Comparison of ENCODE assay signal across 2 cellular contexts in the genomic region with DNA sequence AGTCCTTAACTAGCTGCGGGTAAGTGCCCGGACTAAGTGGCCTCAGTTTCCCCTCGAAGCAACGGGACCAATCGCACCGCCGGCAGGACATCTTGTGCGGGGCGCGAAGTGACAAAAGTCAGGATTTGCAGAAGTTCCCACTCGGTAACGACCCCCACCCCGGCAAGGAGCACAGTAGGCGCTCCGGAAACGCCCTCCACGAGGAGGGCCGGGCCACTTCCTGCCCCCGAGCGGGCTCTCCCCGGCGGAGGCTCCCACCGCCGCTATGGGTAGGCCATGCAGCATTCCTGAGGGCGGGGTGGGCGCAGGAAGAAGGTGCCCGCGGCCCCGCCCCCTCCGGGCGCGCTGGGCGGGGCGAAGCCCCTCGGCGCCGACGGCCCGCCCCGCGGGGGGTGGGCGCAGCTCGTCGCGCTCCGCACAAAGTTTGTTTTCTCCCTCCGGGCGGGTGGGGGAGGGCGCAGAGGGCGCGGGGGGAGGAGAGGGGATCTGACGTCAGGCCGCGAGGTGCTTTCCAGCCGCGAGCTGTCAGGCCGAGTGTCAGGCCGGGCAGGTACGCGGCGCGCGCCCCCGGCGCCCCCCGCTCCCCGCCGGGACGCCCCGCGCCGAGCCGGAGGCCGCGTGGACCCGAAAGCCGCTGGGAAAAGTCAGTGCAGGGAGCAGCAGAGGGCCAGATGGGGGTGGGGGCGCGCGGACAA.
TF ChIP-seq lines count a peak whose summit lies in the region.

TSS of gene TGIF2 (plus strand) at position 495 of the 695 bp plus-strand sequence. CDS start 5,178 bp downstream, outside the sequence.

TF ChIP-seq in HCT116, 20 proteins besides CTCF, POLR2A, EP300 and RAD21:
- peak; percentile 35; the same call in 1 of the 2 replicates for TF ChIP-seq POLR2AphosphoS5 (IDR thresholded peaks at IDR 0.05; ENCODE audit: low read depth, low read length)
- no peak for TF ChIP-seq ELF1 (IDR thresholded peaks at IDR 0.05; ENCODE audit: borderline replicate concordance, low read depth)
- TF ChIP-seq, protein P1, sequence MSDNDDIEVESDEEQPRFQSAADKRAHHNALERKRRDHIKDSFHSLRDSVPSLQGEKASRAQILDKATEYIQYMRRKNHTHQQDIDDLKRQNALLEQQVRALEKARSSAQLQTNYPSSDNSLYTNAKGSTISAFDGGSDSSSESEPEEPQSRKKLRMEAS (IDR thresholded peaks at IDR 0.05), result peak; percentile 30; the same call in 1 of the 2 replicates
- peak; percentile 36; the same call in 1 of the 2 replicates for TF ChIP-seq ZFX (IDR thresholded peaks at IDR 0.05)
- TF ChIP-seq SP1 (IDR thresholded peaks at IDR 0.05; ENCODE audit: low read depth), result no peak

TF ChIP-seq in GM12878, 131 proteins besides CTCF, POLR2A, EP300 and RAD21 (continues in another document):
- TF ChIP-seq DPF2 (IDR thresholded peaks at IDR 0.05), result peak; percentile 84
- no peak for TF ChIP-seq MYC (IDR thresholded peaks at IDR 0.05; ENCODE audit: insufficient read depth, insufficient read length, insufficient replicate concordance, low read length, severe bottlenecking)
- TF ChIP-seq NRF1 (conservative IDR thresholded peaks at IDR 0.05; ENCODE audit: low read depth, low read length), result no peak
- TF ChIP-seq TBL1XR1 (IDR thresholded peaks at IDR 0.05; ENCODE audit: low read depth, low read length), result no peak; the same call in 1 of the 2 replicates
- TF ChIP-seq TARDBP (IDR thresholded peaks at IDR 0.05; ENCODE audit: borderline replicate concordance), result no peak
- no peak for TF ChIP-seq PAX8 (IDR thresholded peaks at IDR 0.05)
- no peak for TF ChIP-seq CBX3 (IDR thresholded peaks at IDR 0.05; ENCODE audit: borderline replicate concordance, low read depth)
- no peak for TF ChIP-seq BCLAF1 (IDR thresholded peaks at IDR 0.05)
- TF ChIP-seq PML (IDR thresholded peaks at IDR 0.05; ENCODE audit: low read length), result peak; percentile 22; the same call in 1 of the 2 replicates
- 0 out of 2 replicates have a peak, but pooled peaks have one; percentile 15 for TF ChIP-seq IRF3 (IDR thresholded peaks at IDR 0.05)
- peak; percentile 70; the same call in 1 of the 2 replicates for TF ChIP-seq GABPA (IDR thresholded peaks at IDR 0.05; ENCODE audit: low read depth)
- no peak for TF ChIP-seq FOXK2 (IDR thresholded peaks at IDR 0.05)
- TF ChIP-seq HDAC6 (IDR thresholded peaks at IDR 0.05; ENCODE audit: unreplicated experiment), result peak; percentile 38
- no peak for TF ChIP-seq JUND (IDR thresholded peaks at IDR 0.05; ENCODE audit: low read depth, low read length)
- TF ChIP-seq MTA3 (IDR thresholded peaks at IDR 0.05; ENCODE audit: borderline replicate concordance, low read length), result no peak; the same call in 1 of the 2 replicates
- no peak for TF ChIP-seq FOXM1 (IDR thresholded peaks at IDR 0.05; ENCODE audit: low read depth, low read length)
- no peak for TF ChIP-seq BMI1 (IDR thresholded peaks at IDR 0.05; ENCODE audit: borderline replicate concordance)
- no peak; the same call in 1 of the 2 replicates for TF ChIP-seq YY1 (IDR thresholded peaks at IDR 0.05; ENCODE audit: low read depth, low read length)
- TF ChIP-seq BHLHE40 (IDR thresholded peaks at IDR 0.05; ENCODE audit: borderline replicate concordance in 1 of 2, low read depth in 2 of 2, low read length in 1 of 2), result peak in 1 of 2 experiments; percentile 44; a peak in 1 of 4 replicates
- TF ChIP-seq E2F4 (IDR thresholded peaks at IDR 0.05; ENCODE audit: low read depth, low read length), result no peak
- TF ChIP-seq NFIC (IDR thresholded peaks at IDR 0.05; ENCODE audit: low read depth, low read length), result no peak
- peak; percentile 56; the same call in 1 of the 2 replicates for TF ChIP-seq POLR2AphosphoS2 (IDR thresholded peaks at IDR 0.05; ENCODE audit: low read depth, low read length)
- no peak for TF ChIP-seq SMC3 (IDR thresholded peaks at IDR 0.05; ENCODE audit: borderline replicate concordance, low read length)
- TF ChIP-seq ZBTB11 (CRISPR knock-in tag; IDR thresholded peaks at IDR 0.05), result no peak
- TF ChIP-seq IKZF1 (conservative IDR thresholded peaks at IDR 0.05), result peak; percentile 85
- peak; percentile 46; the same call in 1 of the 2 replicates for TF ChIP-seq SMARCA5 (IDR thresholded peaks at IDR 0.05)
- TF ChIP-seq FOS (IDR thresholded peaks at IDR 0.05; ENCODE audit: borderline replicate concordance, extremely low read depth, insufficient read length), result no peak
- no peak for TF ChIP-seq SUPT20H (IDR thresholded peaks at IDR 0.05; ENCODE audit: borderline replicate concordance, control insufficient read depth, low read depth, low read length)
- no peak for TF ChIP-seq BRCA1 (IDR thresholded peaks at IDR 0.05; ENCODE audit: low read depth, low read length)
- TF ChIP-seq CBX5 (IDR thresholded peaks at IDR 0.05; ENCODE audit: low read depth), result no peak
- no peak for TF ChIP-seq RAD51 (IDR thresholded peaks at IDR 0.05)
- no peak for TF ChIP-seq SREBF1 (IDR thresholded peaks at IDR 0.05; ENCODE audit: low read length)
- TF ChIP-seq EZH2 (IDR thresholded peaks at IDR 0.05; ENCODE audit: borderline replicate concordance, control insufficient read depth, low read depth, low read length), result no peak
- TF ChIP-seq ZNF24 (IDR thresholded peaks at IDR 0.05), result peak; percentile 7; the same call in 1 of the 2 replicates
- TF ChIP-seq, protein P2, sequence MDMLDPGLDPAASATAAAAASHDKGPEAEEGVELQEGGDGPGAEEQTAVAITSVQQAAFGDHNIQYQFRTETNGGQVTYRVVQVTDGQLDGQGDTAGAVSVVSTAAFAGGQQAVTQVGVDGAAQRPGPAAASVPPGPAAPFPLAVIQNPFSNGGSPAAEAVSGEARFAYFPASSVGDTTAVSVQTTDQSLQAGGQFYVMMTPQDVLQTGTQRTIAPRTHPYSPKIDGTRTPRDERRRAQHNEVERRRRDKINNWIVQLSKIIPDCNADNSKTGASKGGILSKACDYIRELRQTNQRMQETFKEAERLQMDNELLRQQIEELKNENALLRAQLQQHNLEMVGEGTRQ (IDR thresholded peaks at IDR 0.05; ENCODE audit: borderline replicate concordance, low read depth, low read length), result no peak
- TF ChIP-seq NBN (IDR thresholded peaks at IDR 0.05), result 0 out of 2 replicates have a peak, but pooled peaks have one; percentile 27
- no peak for TF ChIP-seq ZSCAN29 (IDR thresholded peaks at IDR 0.05)
- TF ChIP-seq YBX1 (IDR thresholded peaks at IDR 0.05), result no peak
- TF ChIP-seq TCF12 (IDR thresholded peaks at IDR 0.05; ENCODE audit: low read depth, low read length), result 0 out of 2 replicates have a peak, but pooled peaks have one; percentile 56
- no peak for TF ChIP-seq ZBED1 (IDR thresholded peaks at IDR 0.05; ENCODE audit: borderline replicate concordance)
- TF ChIP-seq NFYA (IDR thresholded peaks at IDR 0.05; ENCODE audit: borderline replicate concordance, low read depth, low read length), result no peak
- 0 out of 2 replicates have a peak, but pooled peaks have one; percentile 31 for TF ChIP-seq ZNF592 (IDR thresholded peaks at IDR 0.05)
- TF ChIP-seq, protein P3, sequence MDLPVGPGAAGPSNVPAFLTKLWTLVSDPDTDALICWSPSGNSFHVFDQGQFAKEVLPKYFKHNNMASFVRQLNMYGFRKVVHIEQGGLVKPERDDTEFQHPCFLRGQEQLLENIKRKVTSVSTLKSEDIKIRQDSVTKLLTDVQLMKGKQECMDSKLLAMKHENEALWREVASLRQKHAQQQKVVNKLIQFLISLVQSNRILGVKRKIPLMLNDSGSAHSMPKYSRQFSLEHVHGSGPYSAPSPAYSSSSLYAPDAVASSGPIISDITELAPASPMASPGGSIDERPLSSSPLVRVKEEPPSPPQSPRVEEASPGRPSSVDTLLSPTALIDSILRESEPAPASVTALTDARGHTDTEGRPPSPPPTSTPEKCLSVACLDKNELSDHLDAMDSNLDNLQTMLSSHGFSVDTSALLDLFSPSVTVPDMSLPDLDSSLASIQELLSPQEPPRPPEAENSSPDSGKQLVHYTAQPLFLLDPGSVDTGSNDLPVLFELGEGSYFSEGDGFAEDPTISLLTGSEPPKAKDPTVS (IDR thresholded peaks at IDR 0.05; ENCODE audit: low read depth, low read length), result no peak
- peak; percentile 39 for TF ChIP-seq SMAD1 (IDR thresholded peaks at IDR 0.05; ENCODE audit: low read depth, partially characterized antibody)
- TF ChIP-seq SIN3A (IDR thresholded peaks at IDR 0.05; ENCODE audit: low read depth, low read length), result peak; percentile 10; the same call in 1 of the 2 replicates
- TF ChIP-seq NR2C2 (IDR thresholded peaks at IDR 0.05; ENCODE audit: borderline replicate concordance, control insufficient read depth, insufficient read length, low read depth), result no peak
